In the genomic region with DNA sequence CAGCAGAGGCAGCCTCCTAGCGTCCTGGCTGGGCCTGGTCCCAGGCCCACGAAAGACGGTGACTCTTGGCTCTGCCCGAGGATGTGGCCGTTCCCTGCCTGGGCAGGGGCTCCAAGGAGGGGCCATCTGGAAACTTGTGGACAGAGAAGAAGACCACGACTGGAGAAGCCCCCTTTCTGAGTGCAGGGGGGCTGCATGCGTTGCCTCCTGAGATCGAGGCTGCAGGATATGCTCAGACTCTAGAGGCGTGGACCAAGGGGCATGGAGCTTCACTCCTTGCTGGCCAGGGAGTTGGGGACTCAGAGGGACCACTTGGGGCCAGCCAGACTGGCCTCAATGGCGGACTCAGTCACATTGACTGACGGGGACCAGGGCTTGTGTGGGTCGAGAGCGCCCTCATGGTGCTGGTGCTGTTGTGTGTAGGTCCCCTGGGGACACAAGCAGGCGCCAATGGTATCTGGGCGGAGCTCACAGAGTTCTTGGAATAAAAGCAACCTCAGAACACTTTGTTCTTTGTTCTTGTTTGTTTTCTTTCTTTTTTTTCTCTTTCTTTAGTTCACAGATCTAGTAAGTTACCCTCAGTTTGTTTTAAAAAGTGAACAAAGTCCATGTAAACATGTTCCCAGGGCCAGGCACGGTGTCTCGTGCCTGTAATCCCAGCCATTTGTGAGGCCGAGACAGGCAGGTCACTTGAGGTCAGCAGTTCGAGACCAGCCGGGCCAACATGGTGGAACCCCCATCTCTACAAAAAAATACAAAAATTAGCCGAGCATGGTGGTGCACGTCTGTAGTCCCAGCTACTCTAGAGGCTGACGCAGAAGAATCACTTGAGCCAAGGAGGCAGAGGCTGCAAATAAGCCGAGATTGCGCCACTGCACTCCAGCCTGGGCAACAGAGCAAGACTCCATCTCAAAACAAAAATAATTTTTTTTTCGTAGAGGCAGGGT, we compare ENCODE assay signal across 13 cellular contexts. TPM values are rescaled to one million over a fixed set of nuclear protein-coding genes. Genes with fewer than 3 reads are reported as not detected.
A peak's percentile ranks its signal among the peaks of the same experiment; 100 is the strongest.
DNase-seq lines count a peak whose midpoint lies in the region; ATAC-seq and TF ChIP-seq lines count a peak whose summit lies in the region.
"Had no signal": no experiment of that assay in that cellular context is flagged by ENCODE, and none has a peak within 500 bp of the region (broad histone marks: within the 10 kb centered on the region; RNA-seq: fewer than 3 reads in every experiment).

No MANE protein-coding gene starts in this region.

- ATAC-seq in RWPE2 (ENCODE audit: low read depth) (0 out of 3 replicates have a peak, but pooled peaks have one; percentile 19), Right ventricle myocardium superior (ENCODE audit: poor library complexity) (peak; percentile 61), GM21367 (IDR thresholded peaks at IDR 0.05; ENCODE audit: unreplicated experiment) (no peak), GM18498 (IDR thresholded peaks at IDR 0.05; ENCODE audit: unreplicated experiment) (no peak)

- TF ChIP-seq CTCF in RWPE2 (IDR thresholded peaks at IDR 0.05; ENCODE audit: poor library complexity, severe bottlenecking) = no peak

- H3K4me1 ChIP-seq in ACC112 (ENCODE audit: control insufficient read depth, insufficient read depth, low read length, unreplicated experiment) (no peaks in the 10 kb centered on the region), RWPE2 (ENCODE audit: insufficient read depth, poor library complexity, severe bottlenecking) (no peaks in the 10 kb centered on the region)

- H3K4me3 ChIP-seq in ACC112 (ENCODE audit: low read depth, low read length) (no peak overlapping the region), RWPE2 (ENCODE audit: severe bottlenecking) (no peak overlapping the region)
- H3K4me3 ChIP-seq: tibial artery had no signal

- DNase-seq in RWPE2 (ENCODE audit: low spot score) = no peak
- peak; percentile 70 for DNase-seq in Right ventricle myocardium superior
- DNase-seq in pons (ENCODE audit: low spot score) = peak; percentile 46
- no peak for DNase-seq in DMS53 (lab: John Stamatoyannopoulos, UW)
- no peak for DNase-seq in 8988T
- DNase-seq: activated CD4-positive, alpha-beta memory T cell treated with anti-CD3 and anti-CD28 coated beads for 36 hours; activated effector memory CD4-positive, alpha-beta T cell treated with anti-CD3 and anti-CD28 coated beads, Interleukin-2, amount 50 U/mL, for 16 hours; retina had no signal

- peak overlapping the region; percentile 53 for H3K27ac ChIP-seq in ACC112 (ENCODE audit: low read depth, low read length)
- H3K27ac ChIP-seq in RWPE2 (ENCODE audit: poor library complexity, severe bottlenecking) = no peak overlapping the region
- H3K27ac ChIP-seq: epithelial cell of prostate, tibial artery had no signal

- intact Hi-C loops in Right ventricle myocardium superior (cut with DNase I) = no loop called here

- no peak overlapping the region for H2AFZ ChIP-seq in ACC112 (ENCODE audit: low read length, unreplicated experiment)

- H3K27me3 ChIP-seq in ACC112 (ENCODE audit: insufficient read depth, low read length) = no peaks in the 10 kb centered on the region
- no peaks in the 10 kb centered on the region for H3K27me3 ChIP-seq in RWPE2 (ENCODE audit: insufficient read depth, poor library complexity, severe bottlenecking)
- H3K27me3 ChIP-seq: tibial artery had no signal

- no peaks in the 10 kb centered on the region for H3K79me2 ChIP-seq in ACC112 (ENCODE audit: control insufficient read depth, insufficient read depth, low read length, unreplicated experiment)

- H3K36me3 ChIP-seq in ACC112 (ENCODE audit: insufficient read depth, low read length) (peaks cover 10% of the 10 kb centered on the region; the same call in 1 of the 2 replicates), RWPE2 (ENCODE audit: low read depth) (peaks cover 35% of the 10 kb centered on the region)

- no peaks in the 10 kb centered on the region for H3K9me3 ChIP-seq in RWPE2 (ENCODE audit: severe bottlenecking)
- H3K9me3 ChIP-seq: tibial artery had no signal

RNA-seq across cellular contexts. Expression of gene ANGPTL4, which starts 10.2 kb away (rescaled TPM):
- total RNA-seq in Right ventricle myocardium superior = 13.9 TPM

RNA-seq across cellular contexts. Expression of gene RAB11B, which starts 16.0 kb away (rescaled TPM):
- 136 TPM for total RNA-seq in Right ventricle myocardium superior

RNA-seq across cellular contexts. Expression of gene KANK3, which starts 31.1 kb away (rescaled TPM):
- 21.8 TPM for total RNA-seq in Right ventricle myocardium superior

RNA-seq across cellular contexts. Expression of gene MARCHF2, which starts 39.0 kb away (rescaled TPM):
- 100.0 TPM for total RNA-seq in Right ventricle myocardium superior

RNA-seq across cellular contexts. Expression of gene RPS28, which starts 52.8 kb away (rescaled TPM):
- 1,119 TPM for total RNA-seq in Right ventricle myocardium superior

Comparison
In these comparisons a context has a peak if more than half of its experiments do, and no peak if none do; other contexts are left out.
1. ATAC-seq: peak in RWPE2 (single experiment) and Right ventricle myocardium superior (single experiment); none in GM21367 (single experiment) and GM18498 (single experiment).
2. DNase-seq: peak in Right ventricle myocardium superior (single experiment) and pons (single experiment); none in RWPE2 (single experiment), DMS53 (single experiment) and 8988T (single experiment).